In the genomic region with DNA sequence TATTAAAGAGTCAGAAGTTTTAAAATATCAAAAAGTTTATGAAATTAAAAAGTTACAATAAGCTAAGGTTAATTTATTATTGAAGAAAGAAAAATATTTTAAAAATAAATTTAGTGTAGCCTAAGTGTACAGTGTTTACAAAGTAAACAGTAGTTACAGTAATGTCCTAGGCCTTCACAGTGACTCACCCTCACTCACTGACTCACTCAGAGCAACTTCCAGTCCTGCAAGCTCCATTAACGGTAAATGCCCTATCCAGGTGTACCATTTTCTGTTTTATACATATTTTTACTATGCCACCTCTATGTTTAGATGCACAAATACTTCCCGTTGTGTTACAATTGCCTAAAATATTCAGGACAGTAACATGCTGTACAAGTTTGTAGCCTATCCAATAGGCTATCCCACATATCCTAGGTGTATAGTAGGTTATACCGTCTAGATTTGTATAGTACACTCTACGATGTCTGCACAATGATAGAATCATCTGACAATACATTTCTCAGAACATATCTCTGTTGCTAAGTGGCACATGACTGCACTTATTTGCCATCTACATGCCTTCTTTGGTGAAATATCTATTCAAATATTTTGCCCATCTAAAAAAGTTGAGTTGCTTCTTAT, we compare ENCODE assay signal across 13 cellular contexts.
DNase-seq lines count a peak whose midpoint lies in the region; ATAC-seq, FAIRE-seq and TF ChIP-seq lines count a peak whose summit lies in the region.
"Had no signal": no experiment of that assay in that cellular context is flagged by ENCODE, and none has a peak within 500 bp of the region (broad histone marks: within the 10 kb centered on the region; RNA-seq: fewer than 3 reads in every experiment).

No MANE protein-coding gene starts in this region.

- TF ChIP-seq CTCF in AG04450 (IDR thresholded peaks at IDR 0.05; ENCODE audit: low read depth, low read length) (no peak), bronchial epithelial cell (IDR thresholded peaks at IDR 0.05; ENCODE audit: insufficient read depth, low read length, severe bottlenecking) (no peak), kidney epithelial cell (IDR thresholded peaks at IDR 0.05; ENCODE audit: insufficient read depth, low read length, poor library complexity, severe bottlenecking) (no peak)

- FAIRE-seq in bronchial epithelial cell (lab: Jason Lieb, UNC), result no peak
- FAIRE-seq: GM18507 had no signal

- H3K27me3 ChIP-seq in AG04450 (ENCODE audit: control insufficient read depth, insufficient read depth, low read length) (peaks cover 4% of the 10 kb centered on the region), MG63 (no peaks in the 10 kb centered on the region), bronchial epithelial cell (ENCODE audit: control insufficient read depth, insufficient read depth, low read length) (no peaks in the 10 kb centered on the region), kidney epithelial cell (ENCODE audit: control insufficient read depth, insufficient read depth, low read length) (no peaks in the 10 kb centered on the region)
- H3K27me3 ChIP-seq: BE2C had no signal

- ATAC-seq in GM19467 (IDR thresholded peaks at IDR 0.05; ENCODE audit: unreplicated experiment), result no peak
- ATAC-seq in GM21717 (IDR thresholded peaks at IDR 0.05; ENCODE audit: unreplicated experiment), result no peak
- ATAC-seq in left ventricle myocardium superior, result no peak

- POLR2A ChIA-PET in AG04450 (lab: Yijun Ruan, JAX) (no interaction called here), HEK293T (lab: Yijun Ruan, JAX) (no interaction called here)

- H3K36me3 ChIP-seq in MG63, result no peaks in the 10 kb centered on the region
- no peaks in the 10 kb centered on the region for H3K36me3 ChIP-seq in bronchial epithelial cell (ENCODE audit: control insufficient read depth, insufficient read depth, low read length)
- no peaks in the 10 kb centered on the region for H3K36me3 ChIP-seq in kidney epithelial cell (ENCODE audit: control insufficient read depth, insufficient read depth, low read length)
- H3K36me3 ChIP-seq: BE2C had no signal

- intact Hi-C loops in left ventricle myocardium superior (cut with micrococcal nuclease), result no loop called here

- H3K4me3 ChIP-seq in AG04450 (ENCODE audit: low read depth, low read length), result no peak overlapping the region
- H3K4me3 ChIP-seq in MG63, result no peak overlapping the region
- H3K4me3 ChIP-seq in bronchial epithelial cell (ENCODE audit: low read depth, low read length), result no peak overlapping the region
- no peak overlapping the region for H3K4me3 ChIP-seq in kidney epithelial cell (ENCODE audit: low read depth, low read length)

- H3K9me3 ChIP-seq in AG04450 (ENCODE audit: control insufficient read depth, insufficient read depth, low read length), result no peaks in the 10 kb centered on the region
- peaks cover 2% of the 10 kb centered on the region; the same call in 1 of the 2 replicates for H3K9me3 ChIP-seq in MG63
- H3K9me3 ChIP-seq: BE2C had no signal

- no peak overlapping the region for H3K27ac ChIP-seq in AG04450 (ENCODE audit: low read depth, low read length)

- CTCF ChIA-PET in AG04450 (lab: Charles Lee), result interaction anchor here (0.9 to 3.1 kb wide), 4 partner anchors 10 to 383 kb away, joined by 3 to 46 read pairs (median 6); no protein-coding TSS in a partner anchor
- CTCF ChIA-PET in HEK293T (lab: Yijun Ruan, JAX), result no interaction called here

- DNase-seq in AG04450 (ENCODE audit: low read depth, low spot score), result peak; percentile 37
- peak; percentile 61 for DNase-seq in MG63
- DNase-seq in bronchial epithelial cell (ENCODE audit: low read depth), result peak; percentile 89
- DNase-seq in kidney epithelial cell (ENCODE audit: low read depth), result peak; percentile 61
- no peak for DNase-seq in HEK293T (ENCODE audit: extremely low spot score)
- no peak for DNase-seq in left ventricle myocardium superior
- DNase-seq: activated naive CD4-positive, alpha-beta T cell treated with anti-CD3 and anti-CD28 coated beads, Interleukin-2, amount 10 ng/mL, durations not matched to agents 7 days and 5 days; BE2C; GDM1; NCI-H2081 treated with DMSO at 0.1 percent for 48 hours had no signal

TF ChIP-seq in HEK293T, 16 proteins besides CTCF, POLR2A, EP300 and RAD21:
- no peak for TF ChIP-seq NFRKB (IDR thresholded peaks at IDR 0.05)
- no peak for TF ChIP-seq SP1 (IDR thresholded peaks at IDR 0.05)
- TF ChIP-seq ZNF384 (IDR thresholded peaks at IDR 0.05), result no peak
- TF ChIP-seq ELF4 (IDR thresholded peaks at IDR 0.05), result no peak
- TF ChIP-seq HDGF (IDR thresholded peaks at IDR 0.05; ENCODE audit: borderline replicate concordance), result no peak
- TF ChIP-seq FOXA1 (IDR thresholded peaks at IDR 0.05), result no peak
- TF ChIP-seq, protein P1, sequence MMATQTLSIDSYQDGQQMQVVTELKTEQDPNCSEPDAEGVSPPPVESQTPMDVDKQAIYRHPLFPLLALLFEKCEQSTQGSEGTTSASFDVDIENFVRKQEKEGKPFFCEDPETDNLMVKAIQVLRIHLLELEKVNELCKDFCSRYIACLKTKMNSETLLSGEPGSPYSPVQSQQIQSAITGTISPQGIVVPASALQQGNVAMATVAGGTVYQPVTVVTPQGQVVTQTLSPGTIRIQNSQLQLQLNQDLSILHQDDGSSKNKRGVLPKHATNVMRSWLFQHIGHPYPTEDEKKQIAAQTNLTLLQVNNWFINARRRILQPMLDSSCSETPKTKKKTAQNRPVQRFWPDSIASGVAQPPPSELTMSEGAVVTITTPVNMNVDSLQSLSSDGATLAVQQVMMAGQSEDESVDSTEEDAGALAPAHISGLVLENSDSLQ (IDR thresholded peaks at IDR 0.05), result no peak
- TF ChIP-seq TARDBP (IDR thresholded peaks at IDR 0.05), result no peak
- TF ChIP-seq L3MBTL2 (conservative IDR thresholded peaks at IDR 0.05), result no peak
- TF ChIP-seq BHLHE40 (IDR thresholded peaks at IDR 0.05; ENCODE audit: borderline replicate concordance), result no peak
TF ChIP-seq in HEK293T: peak in this region for 0.

Comparison
In these comparisons a context has a peak if more than half of its experiments do, and no peak if none do; other contexts are left out.
1. DNase-seq: peak in AG04450 (single experiment), MG63 (single experiment), bronchial epithelial cell (single experiment) and kidney epithelial cell (single experiment); none in HEK293T (single experiment) and left ventricle myocardium superior (single experiment).